7 cellular contexts compared by ENCODE assay signal in genomic region chr10:62610649-62611229, GRCh38.
A peak's percentile ranks its signal among the peaks of the same experiment; 100 is the strongest.
DNase-seq lines count a peak whose midpoint lies in the region; TF ChIP-seq lines count a peak whose summit lies in the region.

No MANE protein-coding gene starts in this region.

- intact Hi-C loops in dendritic cell treated with granulocyte-macrophage colony-stimulating factor and Interleukin-4, amounts not matched to agents 40 ng/mL and 50 ng/mL, for 4 days (cut with micrococcal nuclease): loop anchor here (2.0 to 10.0 kb wide), 3 partner anchors 84 to 208 kb away; no protein-coding TSS in a partner anchor

- in situ Hi-C loops in GM13977 (cut with MboI; ENCODE audit: low pct_unique_long_range_greater_than_20kb, low sequenced_read_pairs, unreplicated experiment): loop anchor here (10.0 kb wide), 2 partner anchors 74 to 464 kb away; no protein-coding TSS in a partner anchor

- no peak overlapping the region for H3K4me3 Mint-ChIP-seq in HFFc6
- no peak overlapping the region for H3K4me3 Mint-ChIP-seq in dendritic cell treated with granulocyte-macrophage colony-stimulating factor and Interleukin-4, amounts not matched to agents 40 ng/mL and 50 ng/mL, for 4 days

- H3K9me3 Mint-ChIP-seq in HFFc6: no peaks in the 10 kb centered on the region
- peaks cover 8% of the 10 kb centered on the region for H3K9me3 Mint-ChIP-seq in dendritic cell treated with granulocyte-macrophage colony-stimulating factor and Interleukin-4, amounts not matched to agents 40 ng/mL and 50 ng/mL, for 4 days

- H3K4me1 Mint-ChIP-seq in HFFc6 (ENCODE audit: low read depth): peaks cover 27% of the 10 kb centered on the region
- H3K4me1 Mint-ChIP-seq in dendritic cell treated with granulocyte-macrophage colony-stimulating factor and Interleukin-4, amounts not matched to agents 40 ng/mL and 50 ng/mL, for 4 days (ENCODE audit: low read depth): peaks cover 57% of the 10 kb centered on the region

- H3K27me3 Mint-ChIP-seq in HFFc6 (ENCODE audit: insufficient read depth): no peaks in the 10 kb centered on the region
- no peaks in the 10 kb centered on the region for H3K27me3 Mint-ChIP-seq in dendritic cell treated with granulocyte-macrophage colony-stimulating factor and Interleukin-4, amounts not matched to agents 40 ng/mL and 50 ng/mL, for 4 days

- H3K27ac Mint-ChIP-seq in HFFc6: no peak overlapping the region
- peak overlapping the region; percentile 1 for H3K27ac Mint-ChIP-seq in dendritic cell treated with granulocyte-macrophage colony-stimulating factor and Interleukin-4, amounts not matched to agents 40 ng/mL and 50 ng/mL, for 4 days

- no peaks in the 10 kb centered on the region for H3K36me3 Mint-ChIP-seq in HFFc6 (ENCODE audit: low read depth)
- H3K36me3 Mint-ChIP-seq in dendritic cell treated with granulocyte-macrophage colony-stimulating factor and Interleukin-4, amounts not matched to agents 40 ng/mL and 50 ng/mL, for 4 days (ENCODE audit: low read depth): peaks cover 7% of the 10 kb centered on the region

- TF ChIP-seq CTCF in GM13977 (IDR thresholded peaks at IDR 0.05; ENCODE audit: extremely low read depth, insufficient read depth, missing control alignments) (peak; percentile 95), HFFc6 (IDR thresholded peaks at IDR 0.05) (peak; percentile 89)

- DNase-seq in GM13977 (ENCODE audit: low spot score) (peak; percentile 89), HFFc6 (peak; percentile 30), NCI-H1048 (lab: John Stamatoyannopoulos, UW) (peak; percentile 36), lung microvascular endothelial cell (ENCODE audit: low read depth in 2 of 2) (peak; percentile 58 to 62)
- peak; percentile 84 for DNase-seq in activated CD4-positive, alpha-beta T cell treated with anti-CD3 and anti-CD28 coated beads for 4 hours
- peak; percentile 21 to 43 for DNase-seq in stimulated activated CD8-positive, alpha-beta memory T cell treated with anti-CD3 and anti-CD28 coated beads, Interleukin-4, amount 100 ng/mL, for 1 hour (ENCODE audit: low read depth in 2 of 2, low spot score in 1 of 2)

Comparison
In these comparisons a context has a peak if more than half of its experiments do, and no peak if none do; other contexts are left out.
1. Peak in every context shown above with its lines: DNase-seq.
2. DNase-seq: peak in every context shown above with its lines; median percentile 89 in GM13977; 84 in activated CD4-positive, alpha-beta T cell treated with anti-CD3 and anti-CD28 coated beads for 4 hours; 60 in lung microvascular endothelial cell; 36 in NCI-H1048; 32 in stimulated activated CD8-positive, alpha-beta memory T cell treated with anti-CD3 and anti-CD28 coated beads, Interleukin-4, amount 100 ng/mL, for 1 hour; 30 in HFFc6.